ENCODE assay signal across 8 cellular contexts in genomic region chr16:46620265-46621005, GRCh38. TPM values are rescaled to one million over a fixed set of nuclear protein-coding genes. Genes with fewer than 3 reads are reported as not detected.
A peak's percentile ranks its signal among the peaks of the same experiment; 100 is the strongest.
DNase-seq lines count a peak whose midpoint lies in the region; ATAC-seq, FAIRE-seq and TF ChIP-seq lines count a peak whose summit lies in the region.

No MANE protein-coding gene starts in this region.

- H4K20me1 ChIP-seq in endothelial cell of umbilical vein (replicated peaks; ENCODE audit: control insufficient read depth, extremely low read depth, insufficient read depth, low read length) = no peaks in the 10 kb centered on the region

- H3K9me3 ChIP-seq in endothelial cell of umbilical vein (replicated peaks; ENCODE audit: control insufficient read depth, insufficient read depth, low read length) (no peaks in the 10 kb centered on the region), parathyroid adenoma (ENCODE audit: control insufficient read depth, low read length) (no peaks in the 10 kb centered on the region)

- no peak for TF ChIP-seq POLR2A in endothelial cell of umbilical vein (IDR thresholded peaks at IDR 0.05; ENCODE audit: low read depth, low read length)

- no peaks in the 10 kb centered on the region for H3K9me1 ChIP-seq in endothelial cell of umbilical vein (replicated peaks; ENCODE audit: control insufficient read depth, extremely low read depth, insufficient read depth, low read length)

- peak overlapping the region; percentile 76 to 80 (median 77) for H3K4me3 ChIP-seq in endothelial cell of umbilical vein (replicated peaks in 1 of 3; ENCODE audit: insufficient read depth in 1 of 3, low read depth in 1 of 3, low read length in 3 of 3)
- peak overlapping the region; percentile 45 for H3K4me3 ChIP-seq in parathyroid adenoma (ENCODE audit: low read depth, low read length)

- ATAC-seq in HG02678 (IDR thresholded peaks at IDR 0.05; ENCODE audit: unreplicated experiment) = peak; percentile 3

- TF ChIP-seq CTCF in endothelial cell of umbilical vein (IDR thresholded peaks at IDR 0.05; ENCODE audit: extremely low read depth in 1 of 2, insufficient read depth in 1 of 2, low read depth in 1 of 2, low read length in 2 of 2) = no peak
- TF ChIP-seq CTCF in parathyroid adenoma (IDR thresholded peaks at IDR 0.05) = no peak

- dilution Hi-C loops in endothelial cell of umbilical vein (cut with MboI; ENCODE audit: extremely low pct_ligation_motif_present, low sequenced_read_pairs) = no loop called here

- H3K4me1 ChIP-seq in endothelial cell of umbilical vein (ENCODE audit: control insufficient read depth, extremely low read depth, insufficient read depth, low read length) (peaks cover 5% of the 10 kb centered on the region), parathyroid adenoma (no peaks in the 10 kb centered on the region)

- peak; percentile 15 for DNase-seq in GF-D8 (lab: John Stamatoyannopoulos, UW)
- DNase-seq in RPMI8226 = peak; percentile 69
- peak; percentile 6 for DNase-seq in endothelial cell of umbilical vein (ENCODE audit: low read depth, low spot score)
- DNase-seq in SHP77 (lab: John Stamatoyannopoulos, UW) = no peak
- no peak for DNase-seq in activated effector memory CD4-positive, alpha-beta T cell treated with Interleukin-2 at 50 U/mL for 16 hours
- DNase-seq in DMS53 (lab: John Stamatoyannopoulos, UW) = no peak

- intact Hi-C loops in endothelial cell of umbilical vein (cut with micrococcal nuclease) = loop anchor here (2.0 to 10.0 kb wide), 2 partner anchors 68 to 1544 kb away; partner anchors contain the start of genes ORC6 and VPS35

- H3K27me3 ChIP-seq in endothelial cell of umbilical vein (ENCODE audit: control insufficient read depth in 2 of 2, insufficient read depth in 2 of 2, low read length in 2 of 2) = no peaks in the 10 kb centered on the region
- no peaks in the 10 kb centered on the region for H3K27me3 ChIP-seq in parathyroid adenoma (ENCODE audit: control insufficient read depth, insufficient read depth, low read length)

- H3K9ac ChIP-seq in endothelial cell of umbilical vein (replicated peaks; ENCODE audit: extremely low read depth, insufficient read depth, low read length) = peak overlapping the region; percentile 76
- no peak overlapping the region for H3K9ac ChIP-seq in parathyroid adenoma

- H3K4me2 ChIP-seq in endothelial cell of umbilical vein (ENCODE audit: insufficient read depth, low read length) (peak overlapping the region; percentile 89), parathyroid adenoma (ENCODE audit: low read length) (peak overlapping the region; percentile 83)

- POLR2A ChIA-PET in endothelial cell of umbilical vein (lab: Charles Lee) = interaction anchor here (0.6 kb wide), 1 partner anchor 359 kb away, joined by 5 read pairs; no protein-coding TSS in a partner anchor

- H3K36me3 ChIP-seq in endothelial cell of umbilical vein (ENCODE audit: control insufficient read depth in 2 of 2, extremely low read depth in 1 of 2, insufficient read depth in 2 of 2, low read length in 2 of 2) (no peaks in the 10 kb centered on the region), parathyroid adenoma (ENCODE audit: control insufficient read depth, insufficient read depth, low read length) (no peaks in the 10 kb centered on the region)

- H3K79me2 ChIP-seq in endothelial cell of umbilical vein (ENCODE audit: control insufficient read depth, insufficient read depth, low read length) (peaks cover 27% of the 10 kb centered on the region), parathyroid adenoma (no peaks in the 10 kb centered on the region)

- BruUV-seq in endothelial cell of umbilical vein (replicated peaks; lab: Mats Ljungman, UMichigan) = TSS peak; percentile 52

- H2AFZ ChIP-seq in endothelial cell of umbilical vein (ENCODE audit: low read depth, low read length) (peak overlapping the region; percentile 95), parathyroid adenoma (peak overlapping the region; percentile 73)

- peak overlapping the region; percentile 62 for H3K27ac ChIP-seq in endothelial cell of umbilical vein (ENCODE audit: insufficient read depth, low read depth, low read length)
- H3K27ac ChIP-seq in parathyroid adenoma = no peak overlapping the region

- peak; percentile 69 for FAIRE-seq in endothelial cell of umbilical vein (lab: Jason Lieb, UNC)

- CTCF ChIA-PET in endothelial cell of umbilical vein (lab: Charles Lee) = interaction anchor here (1.5 kb wide), 1 partner anchor 9 kb away, joined by 6 read pairs; no protein-coding TSS in a partner anchor

TF ChIP-seq in endothelial cell of umbilical vein, 7 proteins besides CTCF, POLR2A, EP300 and RAD21:
- no peak for TF ChIP-seq MYC (IDR thresholded peaks at IDR 0.05; ENCODE audit: low read depth, low read length)

RNA-seq across cellular contexts. Expression of gene SHCBP1, which starts 0.7 kb away (rescaled TPM):
- 42.2 and 44.9 TPM in 2 replicates for total RNA-seq in endothelial cell of umbilical vein
- 9.3 and 13.9 TPM in 2 replicates for polyA plus RNA-seq in endothelial cell of umbilical vein
- polyA plus RNA-seq in endothelial cell of umbilical vein (2011; cell fraction: cytosol; rRNA removed) = 24.4 and 27.3 TPM in 2 replicates
- polyA plus RNA-seq in endothelial cell of umbilical vein (2011; cell fraction: nucleus; rRNA removed) = 17.2 and 29.8 TPM in 2 replicates
- polyA plus RNA-seq in endothelial cell of umbilical vein (2012) = 22.6 and 45.2 TPM in 2 replicates
- polyA minus RNA-seq in endothelial cell of umbilical vein = 28.1 and 41.9 TPM in 2 replicates
- 17.3 TPM for polyA minus RNA-seq in endothelial cell of umbilical vein (2011; cell fraction: cytosol; rRNA and poly(A)+ RNA removed)
- polyA minus RNA-seq in endothelial cell of umbilical vein (2011; cell fraction: nucleus; rRNA and poly(A)+ RNA removed) = 20.8 and 34.0 TPM in 2 replicates

Comparison
In these comparisons a context has a peak if more than half of its experiments do, and no peak if none do; other contexts are left out.
1. DNase-seq: peak in GF-D8 (single experiment), RPMI8226 (single experiment) and endothelial cell of umbilical vein (single experiment); none in SHP77 (0 of 2), activated effector memory CD4-positive, alpha-beta T cell treated with Interleukin-2 at 50 U/mL for 16 hours (single experiment) and DMS53 (single experiment).